In the genomic region with DNA sequence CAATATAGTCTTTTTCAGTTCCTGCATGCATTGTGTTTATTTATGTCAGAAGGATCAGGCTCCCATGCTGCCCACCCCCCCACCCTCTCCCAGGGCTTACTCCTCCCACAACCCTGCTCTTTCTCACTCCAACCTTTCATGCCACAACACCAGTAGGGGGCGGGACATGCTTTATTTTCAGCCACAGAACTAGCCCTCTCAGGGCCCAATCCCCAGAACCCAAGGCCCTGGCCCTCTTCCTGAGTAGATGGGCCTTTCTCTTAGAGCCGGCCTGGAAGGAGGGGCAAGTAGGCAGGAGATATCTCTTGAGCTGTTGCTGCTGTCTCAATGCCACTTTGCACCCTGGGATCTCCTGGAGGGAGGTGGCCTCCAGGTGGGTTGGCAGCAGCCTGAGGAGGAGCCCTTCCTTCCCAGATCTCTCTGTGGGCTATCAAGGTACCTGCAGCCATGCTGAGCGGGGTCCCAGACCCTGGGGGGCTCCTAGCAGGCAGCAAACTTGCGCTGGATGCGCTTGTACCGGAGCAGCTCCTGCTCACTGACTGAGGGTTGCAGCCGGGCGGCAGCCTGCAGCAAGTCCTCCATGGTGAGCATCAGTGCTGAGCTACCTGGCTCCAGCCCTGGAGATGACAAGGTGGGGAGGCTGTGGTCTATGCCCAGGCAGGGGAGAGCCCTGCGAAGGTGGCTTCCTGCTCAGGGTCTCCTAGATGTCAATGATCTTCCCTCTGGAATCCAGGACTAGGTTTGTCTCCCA, we compare ENCODE assay signal across 8 cellular contexts.
DNase-seq lines count a peak whose midpoint lies in the region; ATAC-seq and TF ChIP-seq lines count a peak whose summit lies in the region.

No MANE protein-coding gene starts in this region.

- ATAC-seq in HG03571 (IDR thresholded peaks at IDR 0.05; ENCODE audit: unreplicated experiment) (no peak), GM19351 (IDR thresholded peaks at IDR 0.05; ENCODE audit: unreplicated experiment) (no peak)

- DNase-seq in NCI-H2227 (lab: John Stamatoyannopoulos, UW; ENCODE audit: unreplicated experiment) (peak; percentile 14), NCI-H2227 treated with DMSO at 0.1 percent for 48 hours (lab: John Stamatoyannopoulos, UW) (no peak), LNCaP clone FGC (ENCODE audit: low read depth) (no peak), islet precursor cell (peak; percentile 90), NCI-H1417 treated with DMSO at 0.1 percent for 48 hours (lab: John Stamatoyannopoulos, UW) (no peak)
- peak; percentile 38 to 61 for DNase-seq in activated CD4-positive, alpha-beta T cell treated with anti-CD3 and anti-CD28 coated beads, Interleukin-2, amount 50 U/mL, for 48 hours

- no peak overlapping the region for H3K4me3 ChIP-seq in LNCaP clone FGC (ENCODE audit: low read depth, low read length)

- peak; percentile 32 for TF ChIP-seq CTCF in LNCaP clone FGC (IDR thresholded peaks at IDR 0.05; ENCODE audit: control insufficient read depth, extremely low read depth, insufficient read depth)

Comparison
In these comparisons a context has a peak if more than half of its experiments do, and no peak if none do; other contexts are left out.
1. DNase-seq: peak in NCI-H2227 (single experiment), activated CD4-positive, alpha-beta T cell treated with anti-CD3 and anti-CD28 coated beads, Interleukin-2, amount 50 U/mL, for 48 hours (2 of 2) and islet precursor cell (single experiment); none in NCI-H2227 treated with DMSO at 0.1 percent for 48 hours (single experiment), LNCaP clone FGC (single experiment) and NCI-H1417 treated with DMSO at 0.1 percent for 48 hours (single experiment).